Comparison of ENCODE assay signal across 8 cellular contexts in genomic region chr15:55196458-55197361, GRCh38. TPM values are rescaled to one million over a fixed set of nuclear protein-coding genes. Genes with fewer than 3 reads are reported as not detected.
DNase-seq lines count a peak whose midpoint lies in the region; ATAC-seq and TF ChIP-seq lines count a peak whose summit lies in the region.

Gene RSL24D1, minus strand, starts transcription at chr15:55196941. Its CDS starts 51 bp downstream, at chr15:55196890.

- H3K4me2 ChIP-seq in SK-N-SH = peak within 1 kb of the TSS; percentile 82

- H3K36me3 ChIP-seq in SK-N-SH (replicated peaks in 1 of 2; ENCODE audit: control insufficient read depth in 1 of 2, insufficient read depth in 2 of 2, low read length in 1 of 2) (peaks cover 15 to 19% of the 10 kb centered on the region in 2 experiments), thoracic aorta (peaks cover 4% of the 10 kb centered on the region)

- peaks cover 4 to 22% of the 10 kb centered on the region in 2 donors for H3K36me3 Mint-ChIP-seq in activated naive CD4-positive, alpha-beta T cell treated with anti-CD3 and anti-CD28 coated beads, Interleukin-2, amount 50 U/mL, for 72 hours

- H3K9ac ChIP-seq in SK-N-SH = peak within 1 kb of the TSS; percentile 85

- TF ChIP-seq RAD21 in SK-N-SH (IDR thresholded peaks at IDR 0.05; ENCODE audit: low read length) = no peak

- H3K27me3 ChIP-seq in SK-N-SH (ENCODE audit: insufficient read depth) (no peaks in the 10 kb centered on the region), thoracic aorta (replicated peaks; ENCODE audit: insufficient read depth) (no peaks in the 10 kb centered on the region)

- no peak within 1 kb of the TSS for H3K27ac Mint-ChIP-seq in activated naive CD4-positive, alpha-beta T cell treated with anti-CD3 and anti-CD28 coated beads, Interleukin-2, amount 50 U/mL, for 72 hours

- H3K4me1 ChIP-seq in SK-N-SH (ENCODE audit: control insufficient read depth in 1 of 2, insufficient read depth in 2 of 2, low read depth in 1 of 2, low read length in 1 of 2) = peaks cover 5 to 11% of the 10 kb centered on the region in 2 experiments; a peak in 3 of 4 replicates
- peaks cover 26 to 36% of the 10 kb centered on the region in 2 donors for H3K4me1 ChIP-seq in thoracic aorta (ENCODE audit: control insufficient read depth in 1 of 2, low read depth in 2 of 2)

- CTCF ChIA-PET in SK-N-SH (lab: Yijun Ruan, JAX) = interaction anchor here (1.0 to 2.3 kb wide), 8 partner anchors 16 to 649 kb away, joined by 3 to 6 read pairs (median 3); no protein-coding TSS in a partner anchor

- POLR2A ChIA-PET in SK-N-SH (lab: Yijun Ruan, JAX) = interaction anchor here (0.9 to 1.0 kb wide), 2 partner anchors 13 to 123 kb away, joined by 3 to 5 read pairs; partner anchors contain the start of genes PIGB and PIGBOS1

- H3K27ac ChIP-seq in SK-N-SH (ENCODE audit: low read depth in 2 of 2, low read length in 1 of 2) (peak within 1 kb of the TSS; percentile 91 to 94), thoracic aorta (peak within 1 kb of the TSS; percentile 87 to 95)

- peaks cover 38% of the 10 kb centered on the region for H4K20me1 ChIP-seq in SK-N-SH (ENCODE audit: insufficient read depth)

- no peak for TF ChIP-seq EP300 in SK-N-SH (IDR thresholded peaks at IDR 0.05; ENCODE audit: borderline replicate concordance in 1 of 2, low read depth in 1 of 2, low read length in 1 of 2)

- H3K9me2 ChIP-seq in SK-N-SH = no peaks in the 10 kb centered on the region; the same call in 1 of the 2 replicates

- peak; percentile 55 for TF ChIP-seq CTCF in GM10266 (IDR thresholded peaks at IDR 0.05; ENCODE audit: control insufficient read depth, insufficient read depth, low read depth, missing control alignments)
- TF ChIP-seq CTCF in SK-N-SH (IDR thresholded peaks at IDR 0.05) = peak; percentile 50
- TF ChIP-seq CTCF in omental fat pad (IDR thresholded peaks at IDR 0.05) = no peak
- no peak for TF ChIP-seq CTCF in thoracic aorta (IDR thresholded peaks at IDR 0.05)

- peaks cover 10% of the 10 kb centered on the region for H3F3A ChIP-seq in SK-N-SH (replicated peaks; ENCODE audit: insufficient read depth)

- H3K4me3 ChIP-seq in SK-N-SH (ENCODE audit: low read depth in 2 of 2, low read length in 1 of 2) = peak within 1 kb of the TSS; percentile 82 to 97
- H3K4me3 ChIP-seq in thoracic aorta = peak within 1 kb of the TSS; percentile 84

- peak within 1 kb of the TSS; percentile 93 for H2AFZ ChIP-seq in SK-N-SH (ENCODE audit: low read depth)

- WGBS in SK-N-SH (ENCODE audit: low lambda C conversion rate) = under 1% methylated on average over 25 of the region's 62 CpGs

- H3K9me3 ChIP-seq in SK-N-SH = no peaks in the 10 kb centered on the region
- no peaks in the 10 kb centered on the region for H3K9me3 ChIP-seq in thoracic aorta

- peak; percentile 86 for DNase-seq in GM10266 (ENCODE audit: extremely low spot score)
- peak; percentile 96 for DNase-seq in NCI-H1048 (lab: John Stamatoyannopoulos, UW)
- peak; percentile 90 for DNase-seq in SK-N-SH
- peak; percentile 87 to 95 for DNase-seq in activated naive CD4-positive, alpha-beta T cell treated with anti-CD3 and anti-CD28 coated beads, Interleukin-2, amount 50 U/mL, for 72 hours (ENCODE audit: low spot score in 2 of 2)
- DNase-seq in glomerular visceral epithelial cell (ENCODE audit: extremely low spot score) = peak; percentile 98
- peak; percentile 90 for DNase-seq in omental fat pad (ENCODE audit: low spot score)
- peak; percentile 84 for DNase-seq in thoracic aorta (ENCODE audit: low spot score)

- peak; percentile 96 for ATAC-seq in HG02588 (IDR thresholded peaks at IDR 0.05; ENCODE audit: unreplicated experiment)
- ATAC-seq in activated naive CD4-positive, alpha-beta T cell treated with anti-CD3 and anti-CD28 coated beads, Interleukin-2, amount 50 U/mL, for 72 hours = peak; percentile 97 to 99
- ATAC-seq in omental fat pad (ENCODE audit: low FRiP score) = peak; percentile 100
- ATAC-seq in thoracic aorta (ENCODE audit: insufficient number of reproducible peaks, low FRiP score, low read depth) = peak; percentile 98

- H3K79me2 ChIP-seq in SK-N-SH (ENCODE audit: insufficient read depth) = peaks cover 50% of the 10 kb centered on the region

- peaks cover 0 to 6% of the 10 kb centered on the region in 2 donors for H3K9me3 Mint-ChIP-seq in activated naive CD4-positive, alpha-beta T cell treated with anti-CD3 and anti-CD28 coated beads, Interleukin-2, amount 50 U/mL, for 72 hours

TF ChIP-seq in SK-N-SH, 30 proteins besides CTCF, POLR2A, EP300 and RAD21 (continues in another document):
- TF ChIP-seq SIN3A (IDR thresholded peaks at IDR 0.05; ENCODE audit: borderline replicate concordance, low read depth, low read length) = peak; percentile 80; the same call in 1 of the 2 replicates
- no peak for TF ChIP-seq RXRA (IDR thresholded peaks at IDR 0.05; ENCODE audit: borderline replicate concordance, low read depth)
- peak; percentile 39 for TF ChIP-seq RCOR1 (IDR thresholded peaks at IDR 0.05; ENCODE audit: low read length)
- TF ChIP-seq SMC3 (IDR thresholded peaks at IDR 0.05; ENCODE audit: low read depth, low read length) = no peak
- TF ChIP-seq ZBTB33 (IDR thresholded peaks at IDR 0.05; ENCODE audit: borderline replicate concordance, low read depth) = peak; percentile 97
- TF ChIP-seq NFIC (IDR thresholded peaks at IDR 0.05; ENCODE audit: borderline replicate concordance) = no peak
- peak; percentile 51; the same call in 1 of the 2 replicates for TF ChIP-seq YY1 (IDR thresholded peaks at IDR 0.05; ENCODE audit: low read depth)
- peak; percentile 98 for TF ChIP-seq GABPA (IDR thresholded peaks at IDR 0.05; ENCODE audit: low read depth)
- no peak for TF ChIP-seq JUND (IDR thresholded peaks at IDR 0.05)
- no peak for TF ChIP-seq RFX5 (IDR thresholded peaks at IDR 0.05; ENCODE audit: low read length)
- TF ChIP-seq TAF1 (IDR thresholded peaks at IDR 0.05; ENCODE audit: borderline replicate concordance, low read depth, low read length) = peak; percentile 68; the same call in 1 of the 2 replicates
- TF ChIP-seq USF2 (IDR thresholded peaks at IDR 0.05; ENCODE audit: borderline replicate concordance, low read depth, low read length) = no peak
- peak; percentile 81 for TF ChIP-seq NRF1 (IDR thresholded peaks at IDR 0.05; ENCODE audit: low read depth, low read length)
- peak; percentile 97 for TF ChIP-seq MAX (IDR thresholded peaks at IDR 0.05; ENCODE audit: low read depth)
- peak; percentile 99 for TF ChIP-seq CHD2 (IDR thresholded peaks at IDR 0.05; ENCODE audit: low read length, partially characterized antibody)
- TF ChIP-seq ELF1 (IDR thresholded peaks at IDR 0.05) = peak; percentile 80
- TF ChIP-seq MXI1 (IDR thresholded peaks at IDR 0.05; ENCODE audit: low read depth, low read length) = peak; percentile 92
- no peak for TF ChIP-seq EZH2phosphoT487 (IDR thresholded peaks at IDR 0.05; ENCODE audit: borderline replicate concordance, low read depth)
- TF ChIP-seq PBX3 (IDR thresholded peaks at IDR 0.05) = no peak

RNA-seq across cellular contexts. Expression of gene RSL24D1, which starts in this region (rescaled TPM):
- 24.3 and 32.1 TPM in 2 replicates for polyA plus RNA-seq in SK-N-SH (2012; rRNA removed)
- 46.4 and 78.3 TPM in 2 replicates for polyA plus RNA-seq in SK-N-SH (2012; cell fraction: cytosol; rRNA removed)
- 6.4 and 14.9 TPM in 2 replicates for polyA plus RNA-seq in SK-N-SH (2012; cell fraction: nucleus; rRNA removed)
- total RNA-seq in activated naive CD4-positive, alpha-beta T cell treated with anti-CD3 and anti-CD28 coated beads, Interleukin-2, amount 50 U/mL, for 72 hours = 100 to 1,000 TPM; 133 to 137 TPM
- total RNA-seq in omental fat pad = 10 to 100 TPM; 49.3 to 67.5 (median 55.0) TPM
- 10 to 100 TPM; 34.9 to 85.5 TPM for total RNA-seq in thoracic aorta

Comparison
In these comparisons a context has a peak if more than half of its experiments do, and no peak if none do; other contexts are left out.
1. Peak in every context shown above with its lines: DNase-seq, ATAC-seq, H3K4me3 ChIP-seq and H3K27ac ChIP-seq.
2. CTCF ChIP-seq: peak in GM10266 (single experiment) and SK-N-SH (single experiment); none in omental fat pad (0 of 3) and thoracic aorta (single experiment).